ENCODE assay signal across 8 cellular contexts in the genomic region with DNA sequence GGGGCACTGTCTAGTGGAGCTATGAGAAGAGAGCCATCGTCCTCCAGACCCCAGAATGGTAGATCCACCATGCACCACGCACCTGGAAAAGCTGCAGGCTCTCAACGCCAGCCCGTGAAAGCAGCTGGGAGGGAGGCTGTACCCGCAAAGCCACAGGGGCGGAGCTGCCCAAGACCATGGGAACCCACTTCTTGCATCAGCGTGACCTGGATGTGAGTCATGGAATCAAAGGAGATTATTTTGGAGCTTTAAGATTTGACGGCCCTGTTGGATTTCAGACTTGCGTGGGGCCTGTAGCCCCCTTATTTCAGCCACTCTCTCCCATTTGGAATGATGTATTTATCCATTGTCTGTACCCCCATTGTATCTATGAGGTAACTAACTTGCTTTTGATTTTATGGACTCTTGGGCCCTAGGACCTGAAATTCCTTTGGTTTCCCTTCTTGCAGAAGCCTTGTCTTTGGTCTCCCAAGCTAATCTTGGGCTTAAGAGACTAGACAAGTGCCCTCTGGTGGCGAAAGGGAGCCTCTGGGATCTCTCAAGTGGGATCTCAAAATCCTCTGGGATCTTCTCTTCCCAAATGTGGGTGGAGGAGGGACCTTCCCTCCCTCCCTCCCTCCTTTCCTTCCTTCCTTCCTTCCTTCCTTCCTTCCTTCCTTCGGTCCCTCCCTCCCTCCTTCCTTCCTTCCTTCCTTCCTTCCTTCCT. TPM values are rescaled to one million over a fixed set of nuclear protein-coding genes. Genes with fewer than 3 reads are reported as not detected.
A peak's percentile ranks its signal among the peaks of the same experiment; 100 is the strongest.
DNase-seq lines count a peak whose midpoint lies in the region; ATAC-seq and TF ChIP-seq lines count a peak whose summit lies in the region.

No MANE protein-coding gene starts in this region.

- H3K36me3 ChIP-seq in left ventricle myocardium inferior, result no peaks in the 10 kb centered on the region
- H3K36me3 ChIP-seq in tibial nerve, result no peaks in the 10 kb centered on the region

- peak; percentile 9 for DNase-seq in COR-L47 (lab: John Stamatoyannopoulos, UW)
- DNase-seq in HCEC 1CT, result peak; percentile 81
- no peak for DNase-seq in left ventricle myocardium inferior
- DNase-seq in tibial nerve (ENCODE audit: low spot score in 2 of 2), result peak in 1 of 2 donors; percentile 15

- TF ChIP-seq CTCF in left ventricle myocardium inferior (IDR thresholded peaks at IDR 0.05; ENCODE audit: borderline replicate concordance) (peak; percentile 56), tibial nerve (IDR thresholded peaks at IDR 0.05) (peak in 3 of 5 experiments; percentile 9 to 35 (median 22))

- H3K9me3 ChIP-seq in left ventricle myocardium inferior (replicated peaks) (no peaks in the 10 kb centered on the region), tibial nerve (no peaks in the 10 kb centered on the region)

- ATAC-seq in SK-N-SH treated with all-trans-retinoic acid at 6 μM for 48 hours (peak; percentile 86), GM21723 (IDR thresholded peaks at IDR 0.05; ENCODE audit: unreplicated experiment) (no peak), HG02642 (IDR thresholded peaks at IDR 0.05; ENCODE audit: poor library complexity, unreplicated experiment) (no peak), GM19397 (IDR thresholded peaks at IDR 0.05; ENCODE audit: unreplicated experiment) (no peak)

- TF ChIP-seq EP300 in tibial nerve (IDR thresholded peaks at IDR 0.05), result no peak

- H3K27me3 ChIP-seq in left ventricle myocardium inferior (ENCODE audit: low read depth) (no peaks in the 10 kb centered on the region), tibial nerve (no peaks in the 10 kb centered on the region)

- H3K27ac ChIP-seq in left ventricle myocardium inferior (replicated peaks) (no peak overlapping the region), tibial nerve (no peak overlapping the region)

- H3K4me1 ChIP-seq in left ventricle myocardium inferior (no peaks in the 10 kb centered on the region), tibial nerve (no peaks in the 10 kb centered on the region)

- intact Hi-C loops in left ventricle myocardium inferior (cut with micrococcal nuclease), result no loop called here

- no peak for TF ChIP-seq POLR2A in tibial nerve (IDR thresholded peaks at IDR 0.05)

- H3K4me3 ChIP-seq in left ventricle myocardium inferior (no peak overlapping the region), tibial nerve (no peak overlapping the region)

- WGBS in tibial nerve, 2 donors, result 75 to 84% methylated on average over 10 of the region's 11 CpGs

TF ChIP-seq in SK-N-SH treated with all-trans-retinoic acid at 6 μM for 48 hours, 23 proteins besides CTCF, POLR2A, EP300 and RAD21:
- TF ChIP-seq ZC3H10 (CRISPR knock-in tag; IDR thresholded peaks at IDR 0.05) (no peak), BACH2 (CRISPR knock-in tag; IDR thresholded peaks at IDR 0.05; ENCODE audit: borderline replicate concordance) (no peak), RARB (CRISPR knock-in tag; IDR thresholded peaks at IDR 0.05) (no peak), CSDC2 (CRISPR knock-in tag; IDR thresholded peaks at IDR 0.05) (no peak), OSR1 (CRISPR knock-in tag; IDR thresholded peaks at IDR 0.05) (no peak), TOX (CRISPR knock-in tag; IDR thresholded peaks at IDR 0.05; ENCODE audit: borderline replicate concordance) (no peak), TCF4 (CRISPR knock-in tag; IDR thresholded peaks at IDR 0.05; ENCODE audit: borderline replicate concordance) (no peak), ZFP3 (CRISPR knock-in tag; IDR thresholded peaks at IDR 0.05) (no peak), ARNTL (CRISPR knock-in tag; IDR thresholded peaks at IDR 0.05; ENCODE audit: borderline replicate concordance, low read depth) (no peak), ESRRG (CRISPR knock-in tag; IDR thresholded peaks at IDR 0.05) (no peak), ZNF70 (CRISPR knock-in tag; IDR thresholded peaks at IDR 0.05) (no peak)
- TF ChIP-seq, protein P1, sequence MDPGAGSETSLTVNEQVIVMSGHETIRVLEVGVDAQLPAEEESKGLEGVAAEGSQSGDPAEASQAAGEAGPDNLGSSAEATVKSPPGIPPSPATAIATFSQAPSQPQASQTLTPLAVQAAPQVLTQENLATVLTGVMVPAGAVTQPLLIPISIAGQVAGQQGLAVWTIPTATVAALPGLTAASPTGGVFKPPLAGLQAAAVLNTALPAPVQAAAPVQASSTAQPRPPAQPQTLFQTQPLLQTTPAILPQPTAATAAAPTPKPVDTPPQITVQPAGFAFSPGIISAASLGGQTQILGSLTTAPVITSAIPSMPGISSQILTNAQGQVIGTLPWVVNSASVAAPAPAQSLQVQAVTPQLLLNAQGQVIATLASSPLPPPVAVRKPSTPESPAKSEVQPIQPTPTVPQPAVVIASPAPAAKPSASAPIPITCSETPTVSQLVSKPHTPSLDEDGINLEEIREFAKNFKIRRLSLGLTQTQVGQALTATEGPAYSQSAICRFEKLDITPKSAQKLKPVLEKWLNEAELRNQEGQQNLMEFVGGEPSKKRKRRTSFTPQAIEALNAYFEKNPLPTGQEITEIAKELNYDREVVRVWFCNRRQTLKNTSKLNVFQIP (CRISPR knock-in tag; IDR thresholded peaks at IDR 0.05; ENCODE audit: borderline replicate concordance, low read depth), result no peak
TF ChIP-seq in SK-N-SH treated with all-trans-retinoic acid at 6 μM for 48 hours: peak in this region for 0.

RNA-seq across cellular contexts. Expression of a gene that starts 58.2 kb away (rescaled TPM):
- 52.3 TPM for total RNA-seq in left ventricle myocardium inferior
- 10 to 100 TPM; 39.9 to 54.3 (median 50.6) TPM for total RNA-seq in tibial nerve
